ENCODE assay signal across 8 cellular contexts in genomic region chr11:84800755-84801346, GRCh38.
DNase-seq lines count a peak whose midpoint lies in the region; ATAC-seq, FAIRE-seq and TF ChIP-seq lines count a peak whose summit lies in the region.

No MANE protein-coding gene starts in this region.

- H2AFZ ChIP-seq in hepatocyte: no peak overlapping the region

- H3K4me3 ChIP-seq in H7 (ENCODE audit: insufficient read depth, low read depth, low read length): no peak overlapping the region
- H3K4me3 ChIP-seq in hepatocyte: no peak overlapping the region

- in situ Hi-C loops in SK-MEL-5 (cut with HindIII; ENCODE audit: low pct_unique_long_range_greater_than_20kb, low sequenced_read_pairs): no loop called here
- in situ Hi-C loops in GM13977 (cut with MboI; ENCODE audit: low pct_unique_long_range_greater_than_20kb, low sequenced_read_pairs, unreplicated experiment): no loop called here

- peak; percentile 53 for FAIRE-seq in A204.1 (lab: Jason Lieb, UNC)

- H3K4me1 ChIP-seq in hepatocyte (ENCODE audit: insufficient read depth): no peaks in the 10 kb centered on the region

- H3K36me3 ChIP-seq in H7 (replicated peaks; ENCODE audit: control insufficient read depth, insufficient read depth, low read length) (no peaks in the 10 kb centered on the region), hepatocyte (replicated peaks; ENCODE audit: insufficient read depth, low read depth) (no peaks in the 10 kb centered on the region)

- H3K36me3 Mint-ChIP-seq in activated naive CD4-positive, alpha-beta T cell treated with anti-CD3 and anti-CD28 coated beads, Interleukin-2, amount 50 U/mL, for 72 hours: peaks cover 18 to 22% of the 10 kb centered on the region in 2 donors

- WGBS in hepatocyte (ENCODE audit: low lambda C conversion rate, missing lambda C conversion rate): 71% methylated on average over 8 of the region's 8 CpGs

- H3K9me3 Mint-ChIP-seq in activated naive CD4-positive, alpha-beta T cell treated with anti-CD3 and anti-CD28 coated beads, Interleukin-2, amount 50 U/mL, for 72 hours: peaks cover 22 to 26% of the 10 kb centered on the region in 2 donors

- peak; percentile 63 for TF ChIP-seq CTCF in hepatocyte (IDR thresholded peaks at IDR 0.05; ENCODE audit: poor library complexity)
- no peak for TF ChIP-seq CTCF in GM13977 (IDR thresholded peaks at IDR 0.05; ENCODE audit: extremely low read depth, insufficient read depth, missing control alignments)

- no peaks in the 10 kb centered on the region for H3K79me2 ChIP-seq in hepatocyte

- no peak for ATAC-seq in GM18498 (IDR thresholded peaks at IDR 0.05; ENCODE audit: unreplicated experiment)
- no peak for ATAC-seq in activated naive CD4-positive, alpha-beta T cell treated with anti-CD3 and anti-CD28 coated beads, Interleukin-2, amount 50 U/mL, for 72 hours

- H3K9me3 ChIP-seq in hepatocyte (ENCODE audit: low read depth): peaks cover 2% of the 10 kb centered on the region

- no peaks in the 10 kb centered on the region for H4K20me1 ChIP-seq in hepatocyte (ENCODE audit: insufficient read depth, poor library complexity, severe bottlenecking)

- no peak overlapping the region for H3K4me2 ChIP-seq in hepatocyte

- no peak overlapping the region for H3K27ac ChIP-seq in hepatocyte

- H3K9me2 ChIP-seq in hepatocyte (replicated peaks; ENCODE audit: insufficient read depth): no peaks in the 10 kb centered on the region

- no peaks in the 10 kb centered on the region for H3K27me3 ChIP-seq in H7 (ENCODE audit: control insufficient read depth, insufficient read depth, low read length)
- H3K27me3 ChIP-seq in hepatocyte: no peaks in the 10 kb centered on the region

- DNase-seq in H7 (peak; percentile 11), SK-MEL-5 (ENCODE audit: low read depth, low spot score) (peak; percentile 42), hepatocyte (ENCODE audit: low spot score) (peak; percentile 56), GM13977 (ENCODE audit: low spot score) (no peak), NCI-H128 (lab: John Stamatoyannopoulos, UW; ENCODE audit: unreplicated experiment) (no peak)
- DNase-seq in activated naive CD4-positive, alpha-beta T cell treated with anti-CD3 and anti-CD28 coated beads, Interleukin-2, amount 50 U/mL, for 72 hours (ENCODE audit: low spot score in 2 of 2): no peak

- no peak overlapping the region for H3K27ac Mint-ChIP-seq in activated naive CD4-positive, alpha-beta T cell treated with anti-CD3 and anti-CD28 coated beads, Interleukin-2, amount 50 U/mL, for 72 hours

Comparison
In these comparisons a context has a peak if more than half of its experiments do, and no peak if none do; other contexts are left out.
1. DNase-seq: peak in H7 (single experiment), SK-MEL-5 (single experiment) and hepatocyte (single experiment); none in GM13977 (single experiment), NCI-H128 (single experiment) and activated naive CD4-positive, alpha-beta T cell treated with anti-CD3 and anti-CD28 coated beads, Interleukin-2, amount 50 U/mL, for 72 hours (0 of 2).